ENCODE assay signal across 8 cellular contexts in genomic region chr10:125056161-125057132, GRCh38.
A peak's percentile ranks its signal among the peaks of the same experiment; 100 is the strongest.
DNase-seq lines count a peak whose midpoint lies in the region; ATAC-seq and TF ChIP-seq lines count a peak whose summit lies in the region.

No MANE protein-coding gene starts in this region.

- H3K9ac ChIP-seq in neuronal stem cell (ENCODE audit: low read depth, low read length, poor library complexity), result peak overlapping the region; percentile 64

- WGBS in esophagus muscularis mucosa, result 75% methylated on average over 17 of the region's 21 CpGs
- WGBS in neuronal stem cell (ENCODE audit: extremely low coverage in 2 of 2, insufficient read length in 2 of 2, insufficient replicate concordance in 1 of 2), 2 donors, result no CpG with 5 or more reads among the region's 21 CpGs

- H3K27me3 ChIP-seq in left ventricle myocardium inferior (ENCODE audit: low read depth), result no peaks in the 10 kb centered on the region
- no peaks in the 10 kb centered on the region for H3K27me3 ChIP-seq in esophagus muscularis mucosa
- H3K27me3 ChIP-seq in neuronal stem cell (ENCODE audit: control insufficient read depth in 3 of 3, insufficient read depth in 3 of 3, low read depth in 1 of 3, low read length in 3 of 3), result no peaks in the 10 kb centered on the region
- no peaks in the 10 kb centered on the region for H3K27me3 ChIP-seq in uterus

- H3K23ac ChIP-seq in neuronal stem cell (ENCODE audit: low read depth, low read length, poor library complexity), result no peak overlapping the region

- H3K14ac ChIP-seq in neuronal stem cell (ENCODE audit: low read length), result peak overlapping the region; percentile 41

- DNase-seq in left ventricle myocardium inferior, result no peak
- no peak for DNase-seq in left cardiac atrium
- DNase-seq in esophagus muscularis mucosa (ENCODE audit: extremely low spot score), result no peak
- no peak for DNase-seq in neuronal stem cell (ENCODE audit: low spot score)
- DNase-seq in uterus, result no peak
- DNase-seq in AML-193 (lab: John Stamatoyannopoulos, UW), result no peak

- peak overlapping the region; percentile 33 for H2BK15ac ChIP-seq in neuronal stem cell (ENCODE audit: low read length)

- no peaks in the 10 kb centered on the region for H3K9me3 ChIP-seq in left ventricle myocardium inferior (replicated peaks)
- no peaks in the 10 kb centered on the region for H3K9me3 ChIP-seq in esophagus muscularis mucosa
- H3K9me3 ChIP-seq in neuronal stem cell (replicated peaks in 1 of 2; ENCODE audit: control insufficient read depth in 2 of 2, insufficient read depth in 1 of 2, low read depth in 1 of 2, low read length in 2 of 2), result peaks cover 3 to 14% of the 10 kb centered on the region in 2 donors
- no peaks in the 10 kb centered on the region for H3K9me3 ChIP-seq in uterus

- no peak overlapping the region for H3K4ac ChIP-seq in neuronal stem cell (ENCODE audit: low read length)

- TF ChIP-seq CTCF in left ventricle myocardium inferior (IDR thresholded peaks at IDR 0.05; ENCODE audit: borderline replicate concordance), result no peak
- no peak for TF ChIP-seq CTCF in esophagus muscularis mucosa (IDR thresholded peaks at IDR 0.05)
- TF ChIP-seq CTCF in uterus (IDR thresholded peaks at IDR 0.05), result no peak

- H2BK5ac ChIP-seq in neuronal stem cell (ENCODE audit: low read length), result peak overlapping the region; percentile 61

- peak overlapping the region; percentile 36 for H3K18ac ChIP-seq in neuronal stem cell (ENCODE audit: low read length)

- H3K4me3 ChIP-seq in left ventricle myocardium inferior (peak overlapping the region; percentile 40), esophagus muscularis mucosa (peak overlapping the region in 2 of 4 donors; percentile 3 to 32), neuronal stem cell (ENCODE audit: low read length in 2 of 2) (peak overlapping the region in 1 of 2 donors; percentile 4), uterus (no peak overlapping the region)

- peak overlapping the region; percentile 70 for H4K91ac ChIP-seq in neuronal stem cell (ENCODE audit: low read depth, low read length, poor library complexity)

- H3K4me1 ChIP-seq in left ventricle myocardium inferior (peaks cover 96% of the 10 kb centered on the region), esophagus muscularis mucosa (peaks cover 67 to 95% (median 75%) of the 10 kb centered on the region in 4 donors), neuronal stem cell (ENCODE audit: control insufficient read depth in 2 of 2, insufficient read depth in 1 of 2, low read depth in 1 of 2, low read length in 2 of 2) (peaks cover 44 to 47% of the 10 kb centered on the region in 2 donors), uterus (peaks cover 38 to 54% of the 10 kb centered on the region in 2 donors)

- ATAC-seq in left cardiac atrium (no peak), GM18517 (IDR thresholded peaks at IDR 0.05; ENCODE audit: unreplicated experiment) (no peak), GM21367 (IDR thresholded peaks at IDR 0.05; ENCODE audit: unreplicated experiment) (no peak)

- peak overlapping the region; percentile 91 for H3K27ac ChIP-seq in left ventricle myocardium inferior (replicated peaks)
- H3K27ac ChIP-seq in esophagus muscularis mucosa (replicated peaks in 1 of 4), result peak overlapping the region; percentile 85 to 87 (median 87)
- peak overlapping the region; percentile 69 for H3K27ac ChIP-seq in neuronal stem cell (replicated peaks; ENCODE audit: low read length)
- peak overlapping the region; percentile 91 to 99 for H3K27ac ChIP-seq in uterus

- peak overlapping the region; percentile 83 for H2BK120ac ChIP-seq in neuronal stem cell (ENCODE audit: low read depth, low read length)

- TF ChIP-seq POLR2A in esophagus muscularis mucosa (IDR thresholded peaks at IDR 0.05; ENCODE audit: low read depth), result no peak
- TF ChIP-seq POLR2A in uterus (IDR thresholded peaks at IDR 0.05), result no peak

- intact Hi-C loops in left ventricle myocardium inferior (cut with micrococcal nuclease) (no loop called here), left cardiac atrium (cut with DNase I) (loop anchor here (5.0 to 10.0 kb wide), 2 partner anchors 54 to 62 kb away; no protein-coding TSS in a partner anchor), esophagus muscularis mucosa (cut with DNase I) (loop anchor here (10.0 kb wide), 1 partner anchor 142 kb away; no protein-coding TSS in a partner anchor), uterus (cut with DNase I; ENCODE audit: low total_unique reads) (loop anchor here (10.0 kb wide), 1 partner anchor 98 kb away; no protein-coding TSS in a partner anchor)

- H4K8ac ChIP-seq in neuronal stem cell (ENCODE audit: low read depth, low read length), result no peak overlapping the region

- TF ChIP-seq EP300 in esophagus muscularis mucosa (IDR thresholded peaks at IDR 0.05), result no peak

- H2BK12ac ChIP-seq in neuronal stem cell (ENCODE audit: low read length), result peak overlapping the region; percentile 1

- H3K4me2 ChIP-seq in neuronal stem cell (ENCODE audit: insufficient read depth, low read length, poor library complexity, severe bottlenecking), result peak overlapping the region; percentile 56

- no peak overlapping the region for H2AFZ ChIP-seq in neuronal stem cell (ENCODE audit: low read length)

- H3K36me3 ChIP-seq in left ventricle myocardium inferior, result no peaks in the 10 kb centered on the region
- peaks cover 0 to 3% (median 0%) of the 10 kb centered on the region in 4 donors for H3K36me3 ChIP-seq in esophagus muscularis mucosa
- H3K36me3 ChIP-seq in neuronal stem cell (replicated peaks in 1 of 2; ENCODE audit: control insufficient read depth in 2 of 2, insufficient read depth in 2 of 2, low read length in 2 of 2), result peaks cover 2 to 19% of the 10 kb centered on the region in 2 donors
- no peaks in the 10 kb centered on the region for H3K36me3 ChIP-seq in uterus

- H3K79me1 ChIP-seq in neuronal stem cell (ENCODE audit: low read depth, low read length), result peaks cover 16% of the 10 kb centered on the region

- peak overlapping the region; percentile 42 for H2AK5ac ChIP-seq in neuronal stem cell (ENCODE audit: low read depth, low read length)
